20 cellular contexts compared by ENCODE assay signal in the genomic region with DNA sequence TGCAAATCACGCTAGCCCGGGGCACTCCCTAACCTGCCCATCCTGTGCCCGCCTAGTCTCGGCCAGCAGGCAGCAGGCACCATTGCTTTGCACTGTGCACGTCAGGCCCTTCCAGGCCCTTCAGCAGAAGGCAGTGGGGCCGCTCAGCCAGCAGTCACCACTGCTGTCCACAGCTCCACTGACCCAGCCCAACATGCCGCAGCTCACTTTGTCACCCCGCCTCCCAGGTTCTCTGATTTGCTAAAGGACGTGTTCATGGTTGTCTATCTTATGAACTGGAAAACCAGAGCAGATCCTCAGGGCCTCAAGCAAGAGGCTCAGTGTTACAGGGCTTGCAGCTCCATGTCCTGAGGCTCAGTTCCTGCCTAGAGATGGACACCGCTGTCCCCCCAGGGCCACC. TPM values are rescaled to one million over a fixed set of nuclear protein-coding genes. Genes with fewer than 3 reads are reported as not detected.
A peak's percentile ranks its signal among the peaks of the same experiment; 100 is the strongest.
DNase-seq lines count a peak whose midpoint lies in the region; ATAC-seq, FAIRE-seq and TF ChIP-seq lines count a peak whose summit lies in the region.
"Had no signal": no experiment of that assay in that cellular context is flagged by ENCODE, and none has a peak within 500 bp of the region (broad histone marks: within the 10 kb centered on the region; RNA-seq: fewer than 3 reads in every experiment).

No MANE protein-coding gene starts in this region.

- no peak overlapping the region for H3K27ac Mint-ChIP-seq in neural progenitor cell
- H3K27ac Mint-ChIP-seq: CD8-positive, alpha-beta T cell had no signal

- H4K91ac ChIP-seq in H1 (replicated peaks; ENCODE audit: insufficient read length, low read length): no peak overlapping the region

- no peak overlapping the region for H3K18ac ChIP-seq in H1 (ENCODE audit: extremely low read depth, low read length)

- H3K4me3 ChIP-seq in BLaER1 treated with 17β-estradiol and CSF1 and Interleukin-3, amounts not matched to agents 10 nM and 100 nM: no peak overlapping the region
- H3K4me3 ChIP-seq in H1 (ENCODE audit: extremely low read depth in 1 of 4, insufficient read depth in 2 of 4, low read depth in 3 of 4, low read length in 4 of 4) (no peak overlapping the region), neural progenitor cell (no peak overlapping the region)
- H3K4me3 ChIP-seq: A549, SK-N-MC had no signal

- no peak overlapping the region for H3K14ac ChIP-seq in H1 (ENCODE audit: insufficient read length)

- H3K79me2 ChIP-seq in H1 (ENCODE audit: control insufficient read depth in 1 of 2, insufficient read depth in 2 of 2, low read length in 2 of 2): no peaks in the 10 kb centered on the region
- no peaks in the 10 kb centered on the region for H3K79me2 ChIP-seq in neural progenitor cell (ENCODE audit: low read depth)

- no peak overlapping the region for H2BK120ac ChIP-seq in H1 (replicated peaks; ENCODE audit: low read depth, low read length)

- H3K79me1 ChIP-seq in H1 (ENCODE audit: low read depth, low read length): no peaks in the 10 kb centered on the region

- no peak overlapping the region for H2BK20ac ChIP-seq in H1 (ENCODE audit: low read length)

- no peak for FAIRE-seq in H1 (lab: Jason Lieb, UNC)
- FAIRE-seq: A549, GM12892, GM18507, HTR-8/SVneo had no signal

- H2AFZ ChIP-seq in H1 (ENCODE audit: low read length) (no peak overlapping the region), neural progenitor cell (replicated peaks) (peak overlapping the region; percentile 76)

- peaks cover 0 to 4% (median 0%) of the 10 kb centered on the region in 11 experiments; a peak in 1 of 22 replicates for H4K20me1 ChIP-seq in BLaER1 treated with 17β-estradiol and CSF1 and Interleukin-3, amounts not matched to agents 10 nM and 100 nM
- H4K20me1 ChIP-seq in H1 (replicated peaks in 1 of 2; ENCODE audit: control insufficient read depth in 1 of 2, insufficient read depth in 2 of 2, low read length in 2 of 2) (no peaks in the 10 kb centered on the region), neural progenitor cell (ENCODE audit: low read depth) (no peaks in the 10 kb centered on the region)

- CTCF ChIA-PET in H1 (lab: Charles Lee; ENCODE audit: partially characterized antibody): interaction anchor here (0.6 to 2.3 kb wide), 10 partner anchors 13 to 193 kb away, joined by 3 to 14 read pairs (median 4); no protein-coding TSS in a partner anchor

- H3K36me3 Mint-ChIP-seq in neural progenitor cell: no peaks in the 10 kb centered on the region
- H3K36me3 Mint-ChIP-seq: CD8-positive, alpha-beta T cell; IgD-negative memory B cell had no signal

- no peak overlapping the region for H2BK5ac ChIP-seq in H1 (ENCODE audit: low read depth, low read length)

- H4K5ac ChIP-seq in H1 (ENCODE audit: insufficient read length, low read depth, low read length): no peak overlapping the region

- peak overlapping the region; percentile 28; the same call in 1 of the 2 replicates for H4K8ac ChIP-seq in H1 (ENCODE audit: extremely low read depth, insufficient read depth, low read length)

- H3K27ac ChIP-seq in BLaER1 treated with 17β-estradiol and CSF1 and Interleukin-3, amounts not matched to agents 10 nM and 100 nM: peak overlapping the region in 1 of 11 experiments; percentile 89; a peak in 1 of 22 replicates
- H3K27ac ChIP-seq in KOPT-K1 (ENCODE audit: low read depth, low read length, poor library complexity, severe bottlenecking) (peak overlapping the region; percentile 99), H1 (ENCODE audit: low read depth, low read length) (no peak overlapping the region), neural progenitor cell (no peak overlapping the region)
- H3K27ac ChIP-seq: A549, SK-N-MC had no signal

- H3K4me1 ChIP-seq in BLaER1 treated with 17β-estradiol and CSF1 and Interleukin-3, amounts not matched to agents 10 nM and 100 nM: peaks cover 29 to 59% (median 49%) of the 10 kb centered on the region in 10 experiments
- H3K4me1 ChIP-seq in H1 (replicated peaks in 1 of 4; ENCODE audit: control insufficient read depth in 3 of 4, insufficient read depth in 4 of 4, low read length in 3 of 4): no peaks in the 10 kb centered on the region; a peak in 1 of 7 replicates
- no peaks in the 10 kb centered on the region for H3K4me1 ChIP-seq in neural progenitor cell
- H3K4me1 ChIP-seq: A549 had no signal

- H3K27me3 ChIP-seq in BLaER1 treated with 17β-estradiol and CSF1 and Interleukin-3, amounts not matched to agents 10 nM and 100 nM: peaks cover 0 to 4% (median 0%) of the 10 kb centered on the region in 11 experiments; a peak in 1 of 22 replicates
- H3K27me3 ChIP-seq in H1 (replicated peaks in 1 of 4; ENCODE audit: control insufficient read depth in 3 of 4, extremely low read depth in 1 of 4, insufficient read depth in 3 of 4, low read length in 3 of 4) (no peaks in the 10 kb centered on the region), neural progenitor cell (no peaks in the 10 kb centered on the region)

- DNase-seq in H1 (ENCODE audit: low read depth in 1 of 2, low spot score in 2 of 2): no peak
- no peak for DNase-seq in neural progenitor cell (ENCODE audit: low spot score)
- no peak for DNase-seq in NCI-H2029 (lab: John Stamatoyannopoulos, UW)
- no peak for DNase-seq in kidney glomerular epithelial cell (lab: John Stamatoyannopoulos, UW)
- DNase-seq: Calu3, MM.1S, NCI-H1436 treated with DMSO at 0.1 percent for 48 hours, NCI-H2171, NCI-H446 treated with DMSO at 0.1 percent for 48 hours had no signal

- ATAC-seq in HG03097 (IDR thresholded peaks at IDR 0.05; ENCODE audit: low FRiP score, unreplicated experiment) (no peak), HG03521 (IDR thresholded peaks at IDR 0.05; ENCODE audit: unreplicated experiment) (no peak)
- ATAC-seq: CD8-positive, alpha-beta T cell had no signal

- no peak overlapping the region for H3K4me3 Mint-ChIP-seq in neural progenitor cell
- H3K4me3 Mint-ChIP-seq: CD8-positive, alpha-beta T cell had no signal

- TF ChIP-seq EP300 in H1 (IDR thresholded peaks at IDR 0.05; ENCODE audit: borderline replicate concordance in 1 of 2, low read depth in 2 of 2, low read length in 2 of 2): no peak

- no peaks in the 10 kb centered on the region for H3K23me2 ChIP-seq in H1 (ENCODE audit: low read depth, low read length)

- H3K36me3 ChIP-seq in BLaER1 treated with 17β-estradiol and CSF1 and Interleukin-3, amounts not matched to agents 10 nM and 100 nM: no peaks in the 10 kb centered on the region
- H3K36me3 ChIP-seq in KOPT-K1 (ENCODE audit: insufficient read depth, low read length) (no peaks in the 10 kb centered on the region), H1 (ENCODE audit: control insufficient read depth in 2 of 4, insufficient read depth in 4 of 4, low read length in 3 of 4) (no peaks in the 10 kb centered on the region), neural progenitor cell (no peaks in the 10 kb centered on the region)

- no peak for TF ChIP-seq RAD21 in H1 (IDR thresholded peaks at IDR 0.05 in 1 of 2, conservative IDR thresholded peaks at IDR 0.05 in 1 of 2; ENCODE audit: low read depth in 2 of 2, low read length in 2 of 2)

- TF ChIP-seq POLR2A in H1 (IDR thresholded peaks at IDR 0.05; ENCODE audit: control extremely low read depth in 1 of 2, low read depth in 2 of 2, low read length in 2 of 2): no peak

- no peak overlapping the region for H2AK5ac ChIP-seq in H1 (ENCODE audit: low read depth, low read length)

- no peak overlapping the region for H3K4ac ChIP-seq in H1 (replicated peaks; ENCODE audit: insufficient read length, low read depth, low read length)

- H3K9ac ChIP-seq in BLaER1 treated with 17β-estradiol and CSF1 and Interleukin-3, amounts not matched to agents 10 nM and 100 nM: no peak overlapping the region
- H3K9ac ChIP-seq in H1 (replicated peaks in 1 of 4; ENCODE audit: extremely low read depth in 1 of 4, low read depth in 3 of 4, low read length in 3 of 4) (no peak overlapping the region), neural progenitor cell (no peak overlapping the region)

- POLR2A ChIA-PET in H1 (lab: Charles Lee; ENCODE audit: partially characterized antibody): no interaction called here

- TF ChIP-seq CTCF in H1 (IDR thresholded peaks at IDR 0.05; ENCODE audit: control extremely low read depth in 1 of 3, insufficient read depth in 1 of 3, low read depth in 1 of 3, low read length in 3 of 3): no peak
- TF ChIP-seq CTCF in neural progenitor cell (IDR thresholded peaks at IDR 0.05): no peak

- H3K4me2 ChIP-seq in BLaER1 treated with 17β-estradiol and CSF1 and Interleukin-3, amounts not matched to agents 10 nM and 100 nM: peak overlapping the region in 8 of 11 experiments; percentile 48 to 90 (median 80); a peak in 13 of 22 replicates
- H3K4me2 ChIP-seq in H1 (ENCODE audit: insufficient read depth in 1 of 2, low read depth in 2 of 2, low read length in 2 of 2) (no peak overlapping the region), neural progenitor cell (no peak overlapping the region)
- H3K4me2 ChIP-seq: A549 had no signal

- H3K4me1 Mint-ChIP-seq in neural progenitor cell: peaks cover 4% of the 10 kb centered on the region

- H3K9me3 ChIP-seq in BLaER1 treated with 17β-estradiol and CSF1 and Interleukin-3, amounts not matched to agents 10 nM and 100 nM (replicated peaks in 1 of 11): no peaks in the 10 kb centered on the region
- H3K9me3 ChIP-seq in KOPT-K1 (ENCODE audit: insufficient read depth, low read length, poor library complexity, severe bottlenecking): no peaks in the 10 kb centered on the region
- no peaks in the 10 kb centered on the region for H3K9me3 ChIP-seq in H1 (ENCODE audit: insufficient read depth in 2 of 2, low read depth in 1 of 2, low read length in 1 of 2)
- no peaks in the 10 kb centered on the region for H3K9me3 ChIP-seq in neural progenitor cell (ENCODE audit: low read depth)
- H3K9me3 ChIP-seq: A549 had no signal

- no peaks in the 10 kb centered on the region for H3K9me3 Mint-ChIP-seq in neural progenitor cell
- H3K9me3 Mint-ChIP-seq: CD8-positive, alpha-beta T cell; IgD-negative memory B cell had no signal

- no peak overlapping the region for H3K56ac ChIP-seq in H1 (replicated peaks; ENCODE audit: insufficient read length, low read depth, low read length)

- H2BK15ac ChIP-seq in H1 (ENCODE audit: low read length): no peak overlapping the region

- 85% methylated on average over 10 of the region's 10 CpGs; no CpG with 5 or more reads in 1 of the 2 experiments for WGBS in H1 (ENCODE audit: extremely low coverage in 1 of 2, insufficient coverage in 1 of 2, insufficient read length in 1 of 2, insufficient replicate concordance in 2 of 2, low coverage in 1 of 2, low lambda C conversion rate in 2 of 2, missing lambda C conversion rate in 1 of 2), 2 experiments

- no peak overlapping the region for H3K23ac ChIP-seq in H1 (ENCODE audit: insufficient read length)

- H3F3A ChIP-seq in neural progenitor cell (ENCODE audit: low read depth): no peaks in the 10 kb centered on the region

- no peak overlapping the region for H2BK12ac ChIP-seq in H1 (ENCODE audit: low read depth, low read length)

- H3K27me3 Mint-ChIP-seq in neural progenitor cell (ENCODE audit: insufficient read depth, low read depth): no peaks in the 10 kb centered on the region
- H3K27me3 Mint-ChIP-seq: IgD-negative memory B cell had no signal

RNA-seq across cellular contexts. Expression of a gene that starts 14.2 kb away (rescaled TPM):
- total RNA-seq in H1 (2021; fragmentation: NEBNext Ultra II Directional; extraction: Animal tissue kit (Norgen Biotek cat#: 25700)): 1.8 and 2.0 TPM in 2 replicates
- polyA plus RNA-seq in H1 (2011; rRNA removed): 2.9 and 4.2 TPM in 2 replicates
- 4.7 TPM for polyA plus RNA-seq in H1 (2011; cell fraction: cytosol; rRNA removed)
- 13.1 TPM for polyA plus RNA-seq in H1 (2011; cell fraction: nucleus; rRNA removed)
- polyA plus RNA-seq in H1 (2012, experiment 1 of 2): 1.9 to 2.6 TPM (median 2.1 TPM) in 4 replicates
- polyA plus RNA-seq in H1 (2012, experiment 2 of 2): 0.84 TPM
- polyA plus RNA-seq in H1 (2013, experiment 1 of 2): 1.4 TPM
- polyA plus RNA-seq in H1 (2013, experiment 2 of 2): 1.0 TPM
- 2.2 and 3.0 TPM in 2 replicates for polyA minus RNA-seq in H1 (2011; rRNA and poly(A)+ RNA removed)
- 1.2 TPM for polyA minus RNA-seq in H1 (2011; cell fraction: cytosol; rRNA and poly(A)+ RNA removed)
- polyA minus RNA-seq in H1 (2011; cell fraction: nucleus; rRNA and poly(A)+ RNA removed): 5.6 TPM
- total RNA-seq in neural progenitor cell (ENCODE audit: low replicate concordance): 1.4 and 3.1 TPM in 2 replicates
- total RNA-seq: CD8-positive, alpha-beta T cell had no signal
- polyA plus RNA-seq: IgD-negative memory B cell had no signal

Comparison
In these comparisons a context has a peak if more than half of its experiments do, and no peak if none do; other contexts are left out.
1. H3K4me2 ChIP-seq: peak in BLaER1 treated with 17β-estradiol and CSF1 and Interleukin-3, amounts not matched to agents 10 nM and 100 nM (8 of 11); none in H1 (0 of 2) and neural progenitor cell (single experiment).